Comparison of ENCODE assay signal across 8 cellular contexts in genomic region chr10:69335613-69336012, GRCh38. TPM values are rescaled to one million over a fixed set of nuclear protein-coding genes. Genes with fewer than 3 reads are reported as not detected.
DNase-seq lines count a peak whose midpoint lies in the region; ATAC-seq and TF ChIP-seq lines count a peak whose summit lies in the region.

No MANE protein-coding gene starts in this region.

- H3K27ac Mint-ChIP-seq in T-helper 17 cell, result peak overlapping the region; percentile 94

- no peak for TF ChIP-seq CTCF in GM12864 (IDR thresholded peaks at IDR 0.05; ENCODE audit: low read depth, low read length, missing control alignments)

- no peaks in the 10 kb centered on the region for H3K27me3 Mint-ChIP-seq in T-helper 17 cell

- peaks cover 48% of the 10 kb centered on the region for H3K4me1 Mint-ChIP-seq in T-helper 17 cell

- no peak for ATAC-seq in T-helper 17 cell
- no peak for ATAC-seq in right cardiac atrium
- no peak for ATAC-seq in HG02759 (IDR thresholded peaks at IDR 0.05; ENCODE audit: unreplicated experiment)

- H3K36me3 Mint-ChIP-seq in T-helper 17 cell (ENCODE audit: low read depth), result no peaks in the 10 kb centered on the region

- WGBS in right cardiac atrium, result 82% methylated on average over 8 of the region's 8 CpGs

- peaks cover 57% of the 10 kb centered on the region for H3K4me1 ChIP-seq in right cardiac atrium (ENCODE audit: control insufficient read depth, insufficient read depth, low read length)

- H3K27ac ChIP-seq in right cardiac atrium (ENCODE audit: low read length) (peak overlapping the region; percentile 57), skin epidermis (peak overlapping the region in 20 of 21 experiments; percentile 26 to 86 (median 74))

- peak overlapping the region; percentile 87 for H3K4me3 Mint-ChIP-seq in T-helper 17 cell

- H3K27me3 ChIP-seq in right cardiac atrium (ENCODE audit: control insufficient read depth, insufficient read depth), result no peaks in the 10 kb centered on the region

- H3K9me3 ChIP-seq in T-helper 17 cell (ENCODE audit: control insufficient read depth, low read length, poor library complexity, severe bottlenecking), result no peaks in the 10 kb centered on the region
- H3K9me3 ChIP-seq in right cardiac atrium (ENCODE audit: control insufficient read depth, low read length), result no peaks in the 10 kb centered on the region

- intact Hi-C loops in right cardiac atrium (cut with DNase I), result no loop called here

- H3K4me3 ChIP-seq in GM12864 (ENCODE audit: low read depth, low read length) (peak overlapping the region; percentile 35), right cardiac atrium (ENCODE audit: low read length) (no peak overlapping the region), skin epidermis (no peak overlapping the region)

- DNase-seq in GM12864 (ENCODE audit: low read depth) (no peak), T-helper 17 cell (no peak), right cardiac atrium (no peak), midbrain (lab: John Stamatoyannopoulos, UW) (no peak), putamen (ENCODE audit: low spot score) (no peak), GM19238 (ENCODE audit: insufficient read length, low spot score) (no peak)

RNA-seq across cellular contexts. Expression of gene HK1, which starts 57.3 kb away (rescaled TPM):
- total RNA-seq in T-helper 17 cell (100 to 1,000 TPM in 1 of 2 donors, 10 to 100 TPM in 1; 91.0 to 104 TPM), right cardiac atrium (100 to 1,000 TPM; 270 to 313 (median 287) TPM)
- 165 TPM for polyA plus RNA-seq in right cardiac atrium
